Comparison of ENCODE assay signal across 1 cellular context in genomic region chr3:126703512-126704493, GRCh38.
TF ChIP-seq lines count a peak whose summit lies in the region.

Gene CHCHD6, plus strand, starts transcription at chr3:126704240. Its CDS starts 73 bp downstream, at chr3:126704313.

TF ChIP-seq in GM12878, 131 proteins besides CTCF, POLR2A, EP300 and RAD21 (continued from another document):
- TF ChIP-seq PRDM15 (CRISPR knock-in tag; IDR thresholded peaks at IDR 0.05): no peak
- TF ChIP-seq TAF1 (IDR thresholded peaks at IDR 0.05; ENCODE audit: borderline replicate concordance, low read depth, low read length): no peak
- no peak for TF ChIP-seq EZH2 (IDR thresholded peaks at IDR 0.05; ENCODE audit: borderline replicate concordance, control insufficient read depth, low read depth, low read length)
- TF ChIP-seq RFX5 (IDR thresholded peaks at IDR 0.05; ENCODE audit: low read depth, low read length): no peak
- no peak for TF ChIP-seq SMARCA5 (IDR thresholded peaks at IDR 0.05)
- 0 out of 2 replicates have a peak, but pooled peaks have one; percentile 15 for TF ChIP-seq DPF2 (IDR thresholded peaks at IDR 0.05)
- no peak for TF ChIP-seq SMAD5 (IDR thresholded peaks at IDR 0.05; ENCODE audit: low read depth)
- TF ChIP-seq, protein P1, sequence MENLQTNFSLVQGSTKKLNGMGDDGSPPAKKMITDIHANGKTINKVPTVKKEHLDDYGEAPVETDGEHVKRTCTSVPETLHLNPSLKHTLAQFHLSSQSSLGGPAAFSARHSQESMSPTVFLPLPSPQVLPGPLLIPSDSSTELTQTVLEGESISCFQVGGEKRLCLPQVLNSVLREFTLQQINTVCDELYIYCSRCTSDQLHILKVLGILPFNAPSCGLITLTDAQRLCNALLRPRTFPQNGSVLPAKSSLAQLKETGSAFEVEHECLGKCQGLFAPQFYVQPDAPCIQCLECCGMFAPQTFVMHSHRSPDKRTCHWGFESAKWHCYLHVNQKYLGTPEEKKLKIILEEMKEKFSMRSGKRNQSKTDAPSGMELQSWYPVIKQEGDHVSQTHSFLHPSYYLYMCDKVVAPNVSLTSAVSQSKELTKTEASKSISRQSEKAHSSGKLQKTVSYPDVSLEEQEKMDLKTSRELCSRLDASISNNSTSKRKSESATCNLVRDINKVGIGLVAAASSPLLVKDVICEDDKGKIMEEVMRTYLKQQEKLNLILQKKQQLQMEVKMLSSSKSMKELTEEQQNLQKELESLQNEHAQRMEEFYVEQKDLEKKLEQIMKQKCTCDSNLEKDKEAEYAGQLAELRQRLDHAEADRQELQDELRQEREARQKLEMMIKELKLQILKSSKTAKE (IDR thresholded peaks at IDR 0.05; ENCODE audit: low read depth, poor library complexity, severe bottlenecking): no peak
- TF ChIP-seq STAT3 (IDR thresholded peaks at IDR 0.05; ENCODE audit: low read depth, low read length): no peak
- TF ChIP-seq MTA2 (IDR thresholded peaks at IDR 0.05; ENCODE audit: low read depth): no peak
- TF ChIP-seq, protein P2, sequence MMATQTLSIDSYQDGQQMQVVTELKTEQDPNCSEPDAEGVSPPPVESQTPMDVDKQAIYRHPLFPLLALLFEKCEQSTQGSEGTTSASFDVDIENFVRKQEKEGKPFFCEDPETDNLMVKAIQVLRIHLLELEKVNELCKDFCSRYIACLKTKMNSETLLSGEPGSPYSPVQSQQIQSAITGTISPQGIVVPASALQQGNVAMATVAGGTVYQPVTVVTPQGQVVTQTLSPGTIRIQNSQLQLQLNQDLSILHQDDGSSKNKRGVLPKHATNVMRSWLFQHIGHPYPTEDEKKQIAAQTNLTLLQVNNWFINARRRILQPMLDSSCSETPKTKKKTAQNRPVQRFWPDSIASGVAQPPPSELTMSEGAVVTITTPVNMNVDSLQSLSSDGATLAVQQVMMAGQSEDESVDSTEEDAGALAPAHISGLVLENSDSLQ (IDR thresholded peaks at IDR 0.05): no peak
- no peak for TF ChIP-seq ZBED1 (IDR thresholded peaks at IDR 0.05; ENCODE audit: borderline replicate concordance)
- no peak for TF ChIP-seq SMC3 (IDR thresholded peaks at IDR 0.05; ENCODE audit: borderline replicate concordance, low read length)
- no peak for TF ChIP-seq PML (IDR thresholded peaks at IDR 0.05; ENCODE audit: low read length)
- peak; percentile 75 for TF ChIP-seq NFYA (IDR thresholded peaks at IDR 0.05; ENCODE audit: borderline replicate concordance, low read depth, low read length)
- TF ChIP-seq MTA3 (IDR thresholded peaks at IDR 0.05; ENCODE audit: borderline replicate concordance, low read length): no peak
- no peak for TF ChIP-seq HSF1 (IDR thresholded peaks at IDR 0.05; ENCODE audit: low read depth, low read length)
- peak; percentile 98 for TF ChIP-seq HCFC1 (IDR thresholded peaks at IDR 0.05; ENCODE audit: low read length)
- peak; percentile 78 for TF ChIP-seq FOS (IDR thresholded peaks at IDR 0.05; ENCODE audit: borderline replicate concordance, extremely low read depth, insufficient read length)
- TF ChIP-seq, protein P3, sequence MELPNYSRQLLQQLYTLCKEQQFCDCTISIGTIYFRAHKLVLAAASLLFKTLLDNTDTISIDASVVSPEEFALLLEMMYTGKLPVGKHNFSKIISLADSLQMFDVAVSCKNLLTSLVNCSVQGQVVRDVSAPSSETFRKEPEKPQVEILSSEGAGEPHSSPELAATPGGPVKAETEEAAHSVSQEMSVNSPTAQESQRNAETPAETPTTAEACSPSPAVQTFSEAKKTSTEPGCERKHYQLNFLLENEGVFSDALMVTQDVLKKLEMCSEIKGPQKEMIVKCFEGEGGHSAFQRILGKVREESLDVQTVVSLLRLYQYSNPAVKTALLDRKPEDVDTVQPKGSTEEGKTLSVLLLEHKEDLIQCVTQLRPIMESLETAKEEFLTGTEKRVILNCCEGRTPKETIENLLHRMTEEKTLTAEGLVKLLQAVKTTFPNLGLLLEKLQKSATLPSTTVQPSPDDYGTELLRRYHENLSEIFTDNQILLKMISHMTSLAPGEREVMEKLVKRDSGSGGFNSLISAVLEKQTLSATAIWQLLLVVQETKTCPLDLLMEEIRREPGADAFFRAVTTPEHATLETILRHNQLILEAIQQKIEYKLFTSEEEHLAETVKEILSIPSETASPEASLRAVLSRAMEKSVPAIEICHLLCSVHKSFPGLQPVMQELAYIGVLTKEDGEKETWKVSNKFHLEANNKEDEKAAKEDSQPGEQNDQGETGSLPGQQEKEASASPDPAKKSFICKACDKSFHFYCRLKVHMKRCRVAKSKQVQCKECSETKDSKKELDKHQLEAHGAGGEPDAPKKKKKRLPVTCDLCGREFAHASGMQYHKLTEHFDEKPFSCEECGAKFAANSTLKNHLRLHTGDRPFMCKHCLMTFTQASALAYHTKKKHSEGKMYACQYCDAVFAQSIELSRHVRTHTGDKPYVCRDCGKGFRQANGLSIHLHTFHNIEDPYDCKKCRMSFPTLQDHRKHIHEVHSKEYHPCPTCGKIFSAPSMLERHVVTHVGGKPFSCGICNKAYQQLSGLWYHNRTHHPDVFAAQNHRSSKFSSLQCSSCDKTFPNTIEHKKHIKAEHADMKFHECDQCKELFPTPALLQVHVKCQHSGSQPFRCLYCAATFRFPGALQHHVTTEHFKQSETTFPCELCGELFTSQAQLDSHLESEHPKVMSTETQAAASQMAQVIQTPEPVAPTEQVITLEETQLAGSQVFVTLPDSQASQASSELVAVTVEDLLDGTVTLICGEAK (IDR thresholded peaks at IDR 0.05; ENCODE audit: borderline replicate concordance): peak; percentile 34; the same call in 1 of the 2 replicates
- TF ChIP-seq TBL1XR1 (IDR thresholded peaks at IDR 0.05; ENCODE audit: low read depth, low read length): no peak
- no peak for TF ChIP-seq ZSCAN29 (IDR thresholded peaks at IDR 0.05)
- no peak for TF ChIP-seq ATF3 (IDR thresholded peaks at IDR 0.05; ENCODE audit: borderline replicate concordance, extremely low read depth, low read depth, low read length)
- TF ChIP-seq JUND (IDR thresholded peaks at IDR 0.05; ENCODE audit: low read depth, low read length): no peak
- TF ChIP-seq NFXL1 (IDR thresholded peaks at IDR 0.05; ENCODE audit: borderline replicate concordance): peak; percentile 95
- TF ChIP-seq, protein P4, sequence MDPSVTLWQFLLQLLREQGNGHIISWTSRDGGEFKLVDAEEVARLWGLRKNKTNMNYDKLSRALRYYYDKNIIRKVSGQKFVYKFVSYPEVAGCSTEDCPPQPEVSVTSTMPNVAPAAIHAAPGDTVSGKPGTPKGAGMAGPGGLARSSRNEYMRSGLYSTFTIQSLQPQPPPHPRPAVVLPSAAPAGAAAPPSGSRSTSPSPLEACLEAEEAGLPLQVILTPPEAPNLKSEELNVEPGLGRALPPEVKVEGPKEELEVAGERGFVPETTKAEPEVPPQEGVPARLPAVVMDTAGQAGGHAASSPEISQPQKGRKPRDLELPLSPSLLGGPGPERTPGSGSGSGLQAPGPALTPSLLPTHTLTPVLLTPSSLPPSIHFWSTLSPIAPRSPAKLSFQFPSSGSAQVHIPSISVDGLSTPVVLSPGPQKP (IDR thresholded peaks at IDR 0.05; ENCODE audit: low read depth, low read length): 0 out of 2 replicates have a peak, but pooled peaks have one; percentile 22
- TF ChIP-seq KDM1A (IDR thresholded peaks at IDR 0.05; ENCODE audit: borderline replicate concordance): no peak
- TF ChIP-seq BHLHE40 (IDR thresholded peaks at IDR 0.05; ENCODE audit: borderline replicate concordance in 1 of 2, low read depth in 2 of 2, low read length in 1 of 2): peak in 1 of 2 experiments; percentile 43; a peak in 1 of 4 replicates
- TF ChIP-seq, protein P5, sequence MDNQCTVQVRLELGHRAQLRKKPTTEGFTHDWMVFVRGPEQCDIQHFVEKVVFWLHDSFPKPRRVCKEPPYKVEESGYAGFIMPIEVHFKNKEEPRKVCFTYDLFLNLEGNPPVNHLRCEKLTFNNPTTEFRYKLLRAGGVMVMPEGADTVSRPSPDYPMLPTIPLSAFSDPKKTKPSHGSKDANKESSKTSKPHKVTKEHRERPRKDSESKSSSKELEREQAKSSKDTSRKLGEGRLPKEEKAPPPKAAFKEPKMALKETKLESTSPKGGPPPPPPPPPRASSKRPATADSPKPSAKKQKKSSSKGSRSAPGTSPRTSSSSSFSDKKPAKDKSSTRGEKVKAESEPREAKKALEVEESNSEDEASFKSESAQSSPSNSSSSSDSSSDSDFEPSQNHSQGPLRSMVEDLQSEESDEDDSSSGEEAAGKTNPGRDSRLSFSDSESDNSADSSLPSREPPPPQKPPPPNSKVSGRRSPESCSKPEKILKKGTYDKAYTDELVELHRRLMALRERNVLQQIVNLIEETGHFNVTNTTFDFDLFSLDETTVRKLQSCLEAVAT (IDR thresholded peaks at IDR 0.05): no peak
- TF ChIP-seq ESRRA (IDR thresholded peaks at IDR 0.05; ENCODE audit: low read length): no peak
- TF ChIP-seq, protein P6, sequence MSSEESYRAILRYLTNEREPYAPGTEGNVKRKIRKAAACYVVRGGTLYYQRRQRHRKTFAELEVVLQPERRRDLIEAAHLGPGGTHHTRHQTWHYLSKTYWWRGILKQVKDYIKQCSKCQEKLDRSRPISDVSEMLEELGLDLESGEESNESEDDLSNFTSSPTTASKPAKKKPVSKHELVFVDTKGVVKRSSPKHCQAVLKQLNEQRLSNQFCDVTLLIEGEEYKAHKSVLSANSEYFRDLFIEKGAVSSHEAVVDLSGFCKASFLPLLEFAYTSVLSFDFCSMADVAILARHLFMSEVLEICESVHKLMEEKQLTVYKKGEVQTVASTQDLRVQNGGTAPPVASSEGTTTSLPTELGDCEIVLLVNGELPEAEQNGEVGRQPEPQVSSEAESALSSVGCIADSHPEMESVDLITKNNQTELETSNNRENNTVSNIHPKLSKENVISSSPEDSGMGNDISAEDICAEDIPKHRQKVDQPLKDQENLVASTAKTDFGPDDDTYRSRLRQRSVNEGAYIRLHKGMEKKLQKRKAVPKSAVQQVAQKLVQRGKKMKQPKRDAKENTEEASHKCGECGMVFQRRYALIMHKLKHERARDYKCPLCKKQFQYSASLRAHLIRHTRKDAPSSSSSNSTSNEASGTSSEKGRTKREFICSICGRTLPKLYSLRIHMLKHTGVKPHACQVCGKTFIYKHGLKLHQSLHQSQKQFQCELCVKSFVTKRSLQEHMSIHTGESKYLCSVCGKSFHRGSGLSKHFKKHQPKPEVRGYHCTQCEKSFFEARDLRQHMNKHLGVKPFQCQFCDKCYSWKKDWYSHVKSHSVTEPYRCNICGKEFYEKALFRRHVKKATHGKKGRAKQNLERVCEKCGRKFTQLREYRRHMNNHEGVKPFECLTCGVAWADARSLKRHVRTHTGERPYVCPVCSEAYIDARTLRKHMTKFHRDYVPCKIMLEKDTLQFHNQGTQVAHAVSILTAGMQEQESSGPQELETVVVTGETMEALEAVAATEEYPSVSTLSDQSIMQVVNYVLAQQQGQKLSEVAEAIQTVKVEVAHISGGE (CRISPR knock-in tag; IDR thresholded peaks at IDR 0.05): no peak
- no peak for TF ChIP-seq NFIC (IDR thresholded peaks at IDR 0.05; ENCODE audit: low read depth, low read length)
- peak; percentile 16 for TF ChIP-seq MYC (IDR thresholded peaks at IDR 0.05; ENCODE audit: insufficient read depth, insufficient read length, insufficient replicate concordance, low read length, severe bottlenecking)
- peak; percentile 48; the same call in 1 of the 2 replicates for TF ChIP-seq BACH1 (IDR thresholded peaks at IDR 0.05; ENCODE audit: borderline replicate concordance)
- TF ChIP-seq POLR2AphosphoS2 (IDR thresholded peaks at IDR 0.05; ENCODE audit: low read depth, low read length): no peak
- no peak for TF ChIP-seq MYB (IDR thresholded peaks at IDR 0.05; ENCODE audit: borderline replicate concordance, low read depth, low read length)
- TF ChIP-seq BCL11A (IDR thresholded peaks at IDR 0.05; ENCODE audit: low read depth, low read length): no peak
- no peak for TF ChIP-seq BMI1 (IDR thresholded peaks at IDR 0.05; ENCODE audit: borderline replicate concordance)
- TF ChIP-seq HDAC6 (IDR thresholded peaks at IDR 0.05; ENCODE audit: unreplicated experiment): no peak
- TF ChIP-seq SUPT20H (IDR thresholded peaks at IDR 0.05; ENCODE audit: borderline replicate concordance, control insufficient read depth, low read depth, low read length): no peak
